Comparison of ENCODE assay signal across 8 cellular contexts in the genomic region with DNA sequence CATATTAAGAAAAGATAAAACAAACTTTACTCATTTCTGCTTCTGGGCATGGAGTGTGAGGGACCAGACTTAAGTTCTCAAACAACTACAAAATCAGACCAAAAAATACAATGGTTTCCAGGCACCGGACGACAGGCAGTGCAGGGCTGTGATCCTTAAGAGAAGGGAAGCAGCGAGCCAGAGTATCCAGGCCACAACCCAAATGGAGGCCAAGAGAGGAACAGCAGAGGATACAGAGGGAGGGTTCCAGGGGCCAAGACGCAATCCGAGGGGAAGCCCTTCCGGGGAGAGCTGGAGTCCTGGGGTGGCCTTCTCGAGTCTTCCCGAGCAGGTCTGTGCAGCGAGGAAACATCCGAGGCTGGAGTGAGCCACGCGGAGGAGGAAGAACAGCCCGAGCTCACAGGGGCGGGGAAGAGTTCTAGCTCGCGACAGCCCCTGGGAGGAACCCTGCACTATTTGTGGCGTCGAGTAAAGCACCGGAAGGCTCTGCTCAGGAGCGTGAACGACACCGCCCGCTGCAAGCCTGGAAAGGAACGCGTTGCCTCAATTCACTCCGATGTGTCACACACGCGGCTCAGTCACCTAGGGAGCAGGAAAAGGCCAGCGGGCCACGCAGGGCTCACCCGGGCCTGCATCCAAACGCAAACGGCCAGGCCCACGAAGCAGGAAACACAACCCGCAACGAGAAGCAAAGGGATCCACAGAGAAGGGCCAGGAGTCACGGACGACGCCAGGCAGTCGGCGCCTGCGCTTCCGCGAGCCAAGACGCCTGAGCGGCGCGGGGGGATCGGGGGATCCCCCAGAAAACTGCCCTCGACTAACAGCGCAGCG. TPM values are rescaled to one million over a fixed set of nuclear protein-coding genes. Genes with fewer than 3 reads are reported as not detected.
A peak's percentile ranks its signal among the peaks of the same experiment; 100 is the strongest.
DNase-seq lines count a peak whose midpoint lies in the region; ATAC-seq, FAIRE-seq and TF ChIP-seq lines count a peak whose summit lies in the region.

No MANE protein-coding gene starts in this region.

- no peak for TF ChIP-seq POLR2A in HepG2 (IDR thresholded peaks at IDR 0.05; ENCODE audit: insufficient read depth in 1 of 2, low read depth in 2 of 2, low read length in 2 of 2)

- H3K36me3 ChIP-seq in liver (ENCODE audit: control insufficient read depth in 4 of 4, insufficient read depth in 3 of 4, low read depth in 1 of 4, low read length in 3 of 4) (no peaks in the 10 kb centered on the region), HepG2 (replicated peaks in 1 of 2; ENCODE audit: control insufficient read depth in 1 of 2, insufficient read depth in 2 of 2, low read length in 2 of 2) (no peaks in the 10 kb centered on the region), parathyroid adenoma (ENCODE audit: control insufficient read depth, insufficient read depth, low read length) (no peaks in the 10 kb centered on the region)

- POLR2A ChIA-PET in HepG2 (lab: Yijun Ruan, JAX), result no interaction called here

- no peaks in the 10 kb centered on the region for H3K36me3 Mint-ChIP-seq in T-helper 17 cell (ENCODE audit: low read depth)

- H3K9me3 ChIP-seq in liver (ENCODE audit: control insufficient read depth in 4 of 4, low read length in 3 of 4) (no peaks in the 10 kb centered on the region), HepG2 (ENCODE audit: low read length) (no peaks in the 10 kb centered on the region), T-helper 17 cell (ENCODE audit: control insufficient read depth, low read length, poor library complexity, severe bottlenecking) (no peaks in the 10 kb centered on the region), parathyroid adenoma (ENCODE audit: control insufficient read depth, low read length) (no peaks in the 10 kb centered on the region)

- CTCF ChIA-PET in HepG2 (lab: Yijun Ruan, JAX; ENCODE audit: low intra/inter-chr PET ratio, low total read pairs), result no interaction called here

- in situ Hi-C loops in HepG2 (cut with HindIII; ENCODE audit: extremely low pct_ligation_motif_present, low pct_unique_long_range_greater_than_20kb), result loop anchor here (25.0 kb wide), 1 partner anchor 827 kb away; a partner anchor contains a TSS

- TF ChIP-seq EP300 in HepG2 (IDR thresholded peaks at IDR 0.05; ENCODE audit: low read depth in 2 of 2, low read length in 2 of 2) (no peak), HepG2 (CRISPR knock-in tag; IDR thresholded peaks at IDR 0.05; ENCODE audit: borderline replicate concordance) (no peak)

- peak overlapping the region; percentile 58 to 75 for H3K27ac ChIP-seq in liver (ENCODE audit: low read depth in 1 of 2, low read length in 2 of 2)
- H3K27ac ChIP-seq in HepG2 (ENCODE audit: extremely low read length, insufficient read depth, low read length), result no peak overlapping the region
- H3K27ac ChIP-seq in parathyroid adenoma, result no peak overlapping the region

- H3K4me3 Mint-ChIP-seq in T-helper 17 cell, result peak overlapping the region; percentile 87

- no peak for ATAC-seq in HepG2
- ATAC-seq in T-helper 17 cell, result no peak
- ATAC-seq in HG03571 (IDR thresholded peaks at IDR 0.05; ENCODE audit: unreplicated experiment), result no peak

- H3K9ac ChIP-seq in liver (ENCODE audit: low read depth in 1 of 2, low read length in 2 of 2) (peak overlapping the region in 1 of 2 donors; percentile 50), HepG2 (ENCODE audit: insufficient read depth, low read depth, low read length) (no peak overlapping the region), parathyroid adenoma (no peak overlapping the region)

- H3K4me3 ChIP-seq in liver (ENCODE audit: low read depth in 1 of 3, low read length in 3 of 3), result peak overlapping the region; percentile 91 to 96 (median 95)
- H3K4me3 ChIP-seq in HepG2 (replicated peaks in 1 of 3; ENCODE audit: insufficient read depth in 1 of 3, low read depth in 2 of 3, low read length in 3 of 3), result no peak overlapping the region
- peak overlapping the region; percentile 84 for H3K4me3 ChIP-seq in fibroblast of villous mesenchyme (ENCODE audit: low read depth, low read length)
- peak overlapping the region; percentile 62 for H3K4me3 ChIP-seq in parathyroid adenoma (ENCODE audit: low read depth, low read length)

- DNase-seq in HepG2 (ENCODE audit: low spot score) (no peak), T-helper 17 cell (no peak), fibroblast of villous mesenchyme (ENCODE audit: low read depth) (no peak), T1000 (lab: John Stamatoyannopoulos, UW) (no peak), NCI-H1048 (lab: John Stamatoyannopoulos, UW) (no peak)

- H3K27me3 Mint-ChIP-seq in T-helper 17 cell, result peaks cover 4% of the 10 kb centered on the region

- H2AFZ ChIP-seq in HepG2 (ENCODE audit: low read length), result no peak overlapping the region
- peak overlapping the region; percentile 99 for H2AFZ ChIP-seq in parathyroid adenoma

- peak overlapping the region; percentile 57 for H3K27ac Mint-ChIP-seq in T-helper 17 cell

- no peaks in the 10 kb centered on the region for H4K20me1 ChIP-seq in HepG2 (ENCODE audit: insufficient read depth, low read length)

- TF ChIP-seq CTCF in liver (IDR thresholded peaks at IDR 0.05; ENCODE audit: low read depth, low read length, missing input control) (no peak), HepG2 (CRISPR knock-in tag; IDR thresholded peaks at IDR 0.05) (no peak), fibroblast of villous mesenchyme (IDR thresholded peaks at IDR 0.05; ENCODE audit: insufficient read depth, low read depth, low read length) (no peak), parathyroid adenoma (IDR thresholded peaks at IDR 0.05) (no peak)

- BruUV-seq in HepG2 (replicated peaks; lab: Mats Ljungman, UMichigan), result no TSS peak

- H3K79me2 ChIP-seq in HepG2 (ENCODE audit: insufficient read depth, low read length) (no peaks in the 10 kb centered on the region), parathyroid adenoma (no peaks in the 10 kb centered on the region)

- intact Hi-C loops in HepG2 (cut with micrococcal nuclease; ENCODE audit: unreplicated experiment), result no loop called here

- H3K27me3 ChIP-seq in liver (ENCODE audit: control insufficient read depth in 4 of 4, insufficient read depth in 4 of 4, low read length in 3 of 4) (no peaks in the 10 kb centered on the region), HepG2 (ENCODE audit: control insufficient read depth in 1 of 2, insufficient read depth in 2 of 2, low read length in 2 of 2) (no peaks in the 10 kb centered on the region), parathyroid adenoma (ENCODE audit: control insufficient read depth, insufficient read depth, low read length) (no peaks in the 10 kb centered on the region)

- WGBS in liver, result 54% methylated on average over 52 of the region's 52 CpGs
- WGBS in HepG2 (ENCODE audit: low lambda C conversion rate), result 96% methylated on average over 52 of the region's 52 CpGs

- peaks cover 14% of the 10 kb centered on the region for H3K4me1 Mint-ChIP-seq in T-helper 17 cell

- TF ChIP-seq RAD21 in liver (IDR thresholded peaks at IDR 0.05) (no peak), HepG2 (CRISPR knock-in tag; IDR thresholded peaks at IDR 0.05) (no peak)

- peaks cover 4 to 15% (median 9%) of the 10 kb centered on the region in 4 donors for H3K4me1 ChIP-seq in liver (ENCODE audit: control insufficient read depth in 4 of 4, insufficient read depth in 4 of 4, low read length in 3 of 4)
- H3K4me1 ChIP-seq in HepG2 (ENCODE audit: insufficient read depth, low read length), result no peaks in the 10 kb centered on the region
- no peaks in the 10 kb centered on the region for H3K4me1 ChIP-seq in parathyroid adenoma

- H3K4me2 ChIP-seq in HepG2 (ENCODE audit: low read depth, low read length) (no peak overlapping the region), parathyroid adenoma (ENCODE audit: low read length) (peak overlapping the region; percentile 65)

- FAIRE-seq in HepG2 (lab: Jason Lieb, UNC), result no peak

TF ChIP-seq in liver, 16 proteins besides CTCF, POLR2A, EP300 and RAD21:
- no peak for TF ChIP-seq TAF1 (conservative IDR thresholded peaks at IDR 0.05)

TF ChIP-seq in HepG2, 621 proteins besides CTCF, POLR2A, EP300 and RAD21 (continues in another document):
- TF ChIP-seq ZNF564 (CRISPR knock-in tag; IDR thresholded peaks at IDR 0.05), result no peak
- TF ChIP-seq ZSCAN22 (CRISPR knock-in tag; IDR thresholded peaks at IDR 0.05), result no peak
- TF ChIP-seq KDM2A (CRISPR knock-in tag; IDR thresholded peaks at IDR 0.05; ENCODE audit: borderline replicate concordance, low read depth), result no peak

RNA-seq across cellular contexts. Expression of a gene that starts 0.9 kb away (rescaled TPM):
- total RNA-seq in liver (1 to 10 TPM in 1 of 2 donors, under 1 TPM in 1; 0.59 to 1.3 TPM), HepG2 (2016; rRNA removed; fragmentation: Illumina TruSeq; extraction: Trizol) (not detected in 2 replicates), T-helper 17 cell (1 to 10 TPM; 1.7 to 1.8 TPM), fibroblast of villous mesenchyme (0.43 and 0.97 TPM in 2 replicates)
- polyA plus RNA-seq in liver (under 1 TPM; 0.72 to 0.73 TPM), HepG2 (2011; rRNA removed) (not detected in 2 replicates)
- total RNA-seq in HepG2 (2016; cell fraction: cytosol; rRNA removed; fragmentation: Illumina TruSeq; extraction: Trizol; ENCODE audit: low read depth), result not detected in 2 replicates
- total RNA-seq in HepG2 (2016; cell fraction: insoluble cytoplasmic fraction; rRNA removed; fragmentation: Illumina TruSeq; extraction: Trizol), result not detected in 2 replicates
- not detected in 2 replicates for total RNA-seq in HepG2 (2016; cell fraction: membrane; rRNA removed; fragmentation: Illumina TruSeq; extraction: Trizol)
- not detected in 2 replicates for total RNA-seq in HepG2 (2016; cell fraction: nucleus; rRNA removed; fragmentation: Illumina TruSeq; extraction: Trizol)
- polyA plus RNA-seq in HepG2 (2011; cell fraction: cytosol; rRNA removed), result not detected in 2 replicates
- not detected in 2 replicates for polyA plus RNA-seq in HepG2 (2011; cell fraction: nucleus; rRNA removed)
- 1.0 and 1.6 TPM in 2 replicates for polyA plus RNA-seq in HepG2 (2012)
- polyA plus RNA-seq in HepG2 (2016; cell fraction: cytosol; fragmentation: Illumina TruSeq; extraction: Trizol; ENCODE audit: low read depth), result not detected in 2 replicates
- polyA plus RNA-seq in HepG2 (2016; cell fraction: insoluble cytoplasmic fraction; fragmentation: Illumina TruSeq; extraction: Trizol; ENCODE audit: low read depth), result not detected in 2 replicates
- polyA plus RNA-seq in HepG2 (2016; cell fraction: membrane; fragmentation: Illumina TruSeq; extraction: Trizol; ENCODE audit: low read depth), result not detected in 2 replicates
- not detected in 2 replicates for polyA plus RNA-seq in HepG2 (2016; cell fraction: nucleus; fragmentation: Illumina TruSeq; extraction: Trizol; ENCODE audit: insufficient read depth, low read depth)
- polyA minus RNA-seq in HepG2 (2011; rRNA and poly(A)+ RNA removed; ENCODE audit: low replicate concordance), result not detected in 2 replicates
- polyA minus RNA-seq in HepG2 (2011; cell fraction: cytosol; rRNA and poly(A)+ RNA removed), result not detected in 2 replicates
- not detected in 2 replicates for polyA minus RNA-seq in HepG2 (2011; cell fraction: nucleus; rRNA and poly(A)+ RNA removed)

Comparison
In these comparisons a context has a peak if more than half of its experiments do, and no peak if none do; other contexts are left out.
1. H3K27ac ChIP-seq: peak in liver (2 of 2); none in HepG2 (single experiment) and parathyroid adenoma (single experiment).
2. H3K4me3 ChIP-seq: peak in liver (3 of 3), fibroblast of villous mesenchyme (single experiment) and parathyroid adenoma (single experiment); none in HepG2 (0 of 3).